In genomic region chr4:163494360-163495241, GRCh38 we compare ENCODE assay signal across 1 cellular context.
TF ChIP-seq lines count a peak whose summit lies in the region.

Gene TMA16 (plus strand): TSS chr4:163494690. CDS start chr4:163494802, 112 bp downstream.

TF ChIP-seq in K562, 482 proteins besides CTCF, POLR2A, EP300 and RAD21 (continued from another document and continues in another):
- TF ChIP-seq CEBPZ (IDR thresholded peaks at IDR 0.05; ENCODE audit: borderline replicate concordance, low read depth, low read length) (no peak), ZNF699 (CRISPR knock-in tag; IDR thresholded peaks at IDR 0.05; ENCODE audit: insufficient replicate concordance) (no peak), JUN (IDR thresholded peaks at IDR 0.05; ENCODE audit: borderline replicate concordance, low read depth, low read length) (peak; percentile 48; the same call in 1 of the 2 replicates), JUN (CRISPR knock-in tag; IDR thresholded peaks at IDR 0.05; ENCODE audit: borderline replicate concordance) (no peak), KLF1 (tag; IDR thresholded peaks at IDR 0.05) (0 out of 2 replicates have a peak, but pooled peaks have one; percentile 27), ETV1 (tag; conservative IDR thresholded peaks at IDR 0.05; ENCODE audit: low read depth) (peak; percentile 80), ETV6 (IDR thresholded peaks at IDR 0.05; ENCODE audit: borderline replicate concordance in 1 of 2, low read depth in 2 of 2, low read length in 1 of 2) (no peak), ETV6 (CRISPR knock-in tag; IDR thresholded peaks at IDR 0.05; ENCODE audit: borderline replicate concordance) (peak; percentile 76), ZFP1 (CRISPR knock-in tag; IDR thresholded peaks at IDR 0.05) (no peak), C11orf30 (IDR thresholded peaks at IDR 0.05; ENCODE audit: low read depth) (peak; percentile 90), TBP (optimal IDR thresholded peaks at IDR 0.05; ENCODE audit: low read depth, low read length) (peak; percentile 97), ZC3H11A (IDR thresholded peaks at IDR 0.05; ENCODE audit: low read depth, low read length) (peak; percentile 43; the same call in 1 of the 2 replicates), THAP12 (CRISPR knock-in tag; IDR thresholded peaks at IDR 0.05) (peak; percentile 34; the same call in 1 of the 2 replicates), ZBTB7A (IDR thresholded peaks at IDR 0.05; ENCODE audit: borderline replicate concordance, control insufficient read depth, low read depth, low read length) (peak; percentile 51; the same call in 1 of the 2 replicates), DDX20 (tag; IDR thresholded peaks at IDR 0.05; ENCODE audit: low read depth) (no peak), ERF (CRISPR knock-in tag; IDR thresholded peaks at IDR 0.05) (no peak), RAD51 (IDR thresholded peaks at IDR 0.05; ENCODE audit: borderline replicate concordance, low read depth) (peak; percentile 28; the same call in 1 of the 2 replicates), GTF2A2 (tag; IDR thresholded peaks at IDR 0.05) (peak; percentile 29; the same call in 1 of the 2 replicates), ARID1B (IDR thresholded peaks at IDR 0.05) (no peak), RBM14 (IDR thresholded peaks at IDR 0.05; ENCODE audit: borderline replicate concordance, insufficient read depth, low read depth, low read length) (0 out of 2 replicates have a peak, but pooled peaks have one; percentile 30), ZFX (CRISPR knock-in tag; IDR thresholded peaks at IDR 0.05) (peak; percentile 96), ZNF778 (CRISPR knock-in tag; IDR thresholded peaks at IDR 0.05) (no peak), ZNF24 (IDR thresholded peaks at IDR 0.05) (peak; percentile 76), MAFK (IDR thresholded peaks at IDR 0.05; ENCODE audit: low read length) (peak; percentile 22; the same call in 1 of the 2 replicates), SPI1 (IDR thresholded peaks at IDR 0.05; ENCODE audit: borderline replicate concordance, low read depth, low read length) (no peak), XRCC3 (IDR thresholded peaks at IDR 0.05) (no peak), KDM5B (IDR thresholded peaks at IDR 0.05; ENCODE audit: insufficient replicate concordance, low read depth, low read length) (peak; percentile 82), SP1 (CRISPR knock-in tag; IDR thresholded peaks at IDR 0.05) (peak; percentile 74), ZKSCAN1 (IDR thresholded peaks at IDR 0.05; ENCODE audit: low read depth, low read length) (peak; percentile 76; the same call in 1 of the 2 replicates), BHLHE40 (IDR thresholded peaks at IDR 0.05; ENCODE audit: low read length) (no peak; the same call in 1 of the 2 replicates), NR2C2 (CRISPR knock-in tag; IDR thresholded peaks at IDR 0.05) (peak; percentile 64; the same call in 1 of the 2 replicates), NR2C2 (tag; IDR thresholded peaks at IDR 0.05) (peak; percentile 59), EWSR1 (IDR thresholded peaks at IDR 0.05; ENCODE audit: borderline replicate concordance, low read depth, partially characterized antibody) (no peak), CHD1 (IDR thresholded peaks at IDR 0.05; ENCODE audit: low read length) (peak; percentile 39), ZNF639 (CRISPR knock-in tag; conservative IDR thresholded peaks at IDR 0.05 in 1 of 2, IDR thresholded peaks at IDR 0.05 in 1 of 2) (peak in 1 of 2 experiments; percentile 54; a peak in 2 of 4 replicates), IRF2 (CRISPR knock-in tag; IDR thresholded peaks at IDR 0.05) (no peak), DPF2 (IDR thresholded peaks at IDR 0.05) (0 out of 2 replicates have a peak, but pooled peaks have one; percentile 7), SIX5 (IDR thresholded peaks at IDR 0.05; ENCODE audit: borderline replicate concordance in 1 of 2, insufficient read depth in 1 of 2, low read depth in 1 of 2, low read length in 2 of 2) (peak; percentile 28 to 43; a peak in 2 of 4 replicates), TAL1 (IDR thresholded peaks at IDR 0.05) (no peak), FIP1L1 (IDR thresholded peaks at IDR 0.05; ENCODE audit: low read depth, low read length, poor library complexity, severe bottlenecking) (peak; percentile 67), NFRKB (IDR thresholded peaks at IDR 0.05; ENCODE audit: low read depth) (no peak; the same call in 1 of the 2 replicates), NR2C1 (IDR thresholded peaks at IDR 0.05) (peak; percentile 56; the same call in 1 of the 2 replicates), NR2C1 (tag; IDR thresholded peaks at IDR 0.05) (peak; percentile 72), MAZ (CRISPR knock-in tag; conservative IDR thresholded peaks at IDR 0.05 in 1 of 2, IDR thresholded peaks at IDR 0.05 in 1 of 2) (peak; percentile 51 to 87; a peak in 3 of 4 replicates), FOXK1 (CRISPR knock-in tag; IDR thresholded peaks at IDR 0.05; ENCODE audit: borderline replicate concordance) (peak; percentile 83), CTBP1 (IDR thresholded peaks at IDR 0.05; ENCODE audit: borderline replicate concordance) (peak; percentile 71), SRF (CRISPR knock-in tag; IDR thresholded peaks at IDR 0.05) (peak in 1 of 2 experiments; percentile 71; a peak in 1 of 4 replicates), ZNF263 (CRISPR knock-in tag; IDR thresholded peaks at IDR 0.05; ENCODE audit: borderline replicate concordance) (peak; percentile 74), RBM22 (IDR thresholded peaks at IDR 0.05; ENCODE audit: low read depth, low read length, poor library complexity, severe bottlenecking) (no peak), FOXA3 (CRISPR knock-in tag; conservative IDR thresholded peaks at IDR 0.05 in 1 of 2, IDR thresholded peaks at IDR 0.05 in 1 of 2) (no peak), GTF2F1 (IDR thresholded peaks at IDR 0.05; ENCODE audit: low read depth, low read length) (peak; percentile 84; the same call in 1 of the 2 replicates), BMI1 (IDR thresholded peaks at IDR 0.05; ENCODE audit: low read length) (no peak), NCOA4 (IDR thresholded peaks at IDR 0.05; ENCODE audit: partially characterized antibody) (no peak), HDAC1 (IDR thresholded peaks at IDR 0.05) (peak; percentile 39 to 95; a peak in 3 of 4 replicates)
- TF ChIP-seq, protein P1, sequence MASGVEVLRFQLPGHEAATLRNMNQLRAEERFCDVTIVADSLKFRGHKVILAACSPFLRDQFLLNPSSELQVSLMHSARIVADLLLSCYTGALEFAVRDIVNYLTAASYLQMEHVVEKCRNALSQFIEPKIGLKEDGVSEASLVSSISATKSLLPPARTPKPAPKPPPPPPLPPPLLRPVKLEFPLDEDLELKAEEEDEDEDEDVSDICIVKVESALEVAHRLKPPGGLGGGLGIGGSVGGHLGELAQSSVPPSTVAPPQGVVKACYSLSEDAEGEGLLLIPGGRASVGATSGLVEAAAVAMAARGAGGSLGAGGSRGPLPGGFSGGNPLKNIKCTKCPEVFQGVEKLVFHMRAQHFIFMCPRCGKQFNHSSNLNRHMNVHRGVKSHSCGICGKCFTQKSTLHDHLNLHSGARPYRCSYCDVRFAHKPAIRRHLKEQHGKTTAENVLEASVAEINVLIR (CRISPR knock-in tag; IDR thresholded peaks at IDR 0.05), result no peak
- TF ChIP-seq, protein P2, sequence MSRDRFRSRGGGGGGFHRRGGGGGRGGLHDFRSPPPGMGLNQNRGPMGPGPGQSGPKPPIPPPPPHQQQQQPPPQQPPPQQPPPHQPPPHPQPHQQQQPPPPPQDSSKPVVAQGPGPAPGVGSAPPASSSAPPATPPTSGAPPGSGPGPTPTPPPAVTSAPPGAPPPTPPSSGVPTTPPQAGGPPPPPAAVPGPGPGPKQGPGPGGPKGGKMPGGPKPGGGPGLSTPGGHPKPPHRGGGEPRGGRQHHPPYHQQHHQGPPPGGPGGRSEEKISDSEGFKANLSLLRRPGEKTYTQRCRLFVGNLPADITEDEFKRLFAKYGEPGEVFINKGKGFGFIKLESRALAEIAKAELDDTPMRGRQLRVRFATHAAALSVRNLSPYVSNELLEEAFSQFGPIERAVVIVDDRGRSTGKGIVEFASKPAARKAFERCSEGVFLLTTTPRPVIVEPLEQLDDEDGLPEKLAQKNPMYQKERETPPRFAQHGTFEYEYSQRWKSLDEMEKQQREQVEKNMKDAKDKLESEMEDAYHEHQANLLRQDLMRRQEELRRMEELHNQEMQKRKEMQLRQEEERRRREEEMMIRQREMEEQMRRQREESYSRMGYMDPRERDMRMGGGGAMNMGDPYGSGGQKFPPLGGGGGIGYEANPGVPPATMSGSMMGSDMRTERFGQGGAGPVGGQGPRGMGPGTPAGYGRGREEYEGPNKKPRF (IDR thresholded peaks at IDR 0.05; ENCODE audit: low read depth, low read length), result no peak
- TF ChIP-seq, protein P3, sequence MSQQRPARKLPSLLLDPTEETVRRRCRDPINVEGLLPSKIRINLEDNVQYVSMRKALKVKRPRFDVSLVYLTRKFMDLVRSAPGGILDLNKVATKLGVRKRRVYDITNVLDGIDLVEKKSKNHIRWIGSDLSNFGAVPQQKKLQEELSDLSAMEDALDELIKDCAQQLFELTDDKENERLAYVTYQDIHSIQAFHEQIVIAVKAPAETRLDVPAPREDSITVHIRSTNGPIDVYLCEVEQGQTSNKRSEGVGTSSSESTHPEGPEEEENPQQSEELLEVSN (IDR thresholded peaks at IDR 0.05; ENCODE audit: borderline replicate concordance in 1 of 2, extremely low read depth in 1 of 2, insufficient read depth in 1 of 2, insufficient read length in 1 of 2, low read depth in 1 of 2, low read length in 1 of 2, poor library complexity in 1 of 2, severe bottlenecking in 1 of 2), result peak; percentile 91 to 93
- TF ChIP-seq, protein P4, sequence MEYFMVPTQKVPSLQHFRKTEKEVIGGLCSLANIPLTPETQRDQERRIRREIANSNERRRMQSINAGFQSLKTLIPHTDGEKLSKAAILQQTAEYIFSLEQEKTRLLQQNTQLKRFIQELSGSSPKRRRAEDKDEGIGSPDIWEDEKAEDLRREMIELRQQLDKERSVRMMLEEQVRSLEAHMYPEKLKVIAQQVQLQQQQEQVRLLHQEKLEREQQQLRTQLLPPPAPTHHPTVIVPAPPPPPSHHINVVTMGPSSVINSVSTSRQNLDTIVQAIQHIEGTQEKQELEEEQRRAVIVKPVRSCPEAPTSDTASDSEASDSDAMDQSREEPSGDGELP (CRISPR knock-in tag; IDR thresholded peaks at IDR 0.05; ENCODE audit: borderline replicate concordance), result peak; percentile 88
